Comparison of ENCODE assay signal across 29 cellular contexts in genomic region chr2:57849843-57850242, GRCh38.
"Had no signal": no experiment of that assay in that cellular context is flagged by ENCODE, and none has a peak within 500 bp of the region (broad histone marks: within the 10 kb centered on the region; RNA-seq: fewer than 3 reads in every experiment).

No MANE protein-coding gene starts in this region.

- H3K36me3 Mint-ChIP-seq: activated CD4-positive, alpha-beta memory T cell treated with anti-CD3 and anti-CD28 coated beads for 36 hours; activated CD8-positive, alpha-beta memory T cell treated with anti-CD3 and anti-CD28 coated beads, Interleukin-2, amount 10 ng/mL, durations not matched to agents 7 days and 5 days; activated naive CD4-positive, alpha-beta T cell treated with anti-CD3 and anti-CD28 coated beads, Interleukin-2, amount 10 ng/mL, durations not matched to agents 7 days and 5 days; activated naive CD8-positive, alpha-beta T cell treated with anti-CD3 and anti-CD28 coated beads, Interleukin-2, amount 10 ng/mL, durations not matched to agents 7 days and 5 days; brain had no signal

- FAIRE-seq: colon had no signal

- H3K4me3 ChIP-seq: ascending aorta, breast epithelium, cardiac muscle cell, esophagus muscularis mucosa, gastroesophageal sphincter had no signal

- H3K4me3 Mint-ChIP-seq: activated CD4-positive, alpha-beta memory T cell treated with anti-CD3 and anti-CD28 coated beads for 36 hours; activated CD4-positive, alpha-beta T cell treated with anti-CD3 and anti-CD28 coated beads for 36 hours; activated CD4-positive, alpha-beta T cell treated with anti-CD3 and anti-CD28 coated beads, Interleukin-2, amount 10 ng/mL, durations not matched to agents 24 days and 14 days; activated CD8-positive, alpha-beta memory T cell treated with anti-CD3 and anti-CD28 coated beads, Interleukin-2, amount 10 ng/mL, durations not matched to agents 7 days and 5 days; activated CD8-positive, alpha-beta T cell treated with anti-CD3 and anti-CD28 coated beads, Interleukin-2, amount 10 ng/mL, durations not matched to agents 7 days and 5 days; activated naive CD4-positive, alpha-beta T cell treated with anti-CD3 and anti-CD28 coated beads, Interleukin-2, amount 10 ng/mL, durations not matched to agents 7 days and 5 days; activated naive CD8-positive, alpha-beta T cell treated with anti-CD3 and anti-CD28 coated beads, Interleukin-2, amount 10 ng/mL, durations not matched to agents 7 days and 5 days; activated T-cell treated with anti-CD3 and anti-CD28 coated beads, Interleukin-2, amount 50 U/mL, for 72 hours; brain; central memory CD8-positive, alpha-beta T cell; effector memory CD8-positive, alpha-beta T cell had no signal

- H3K9me3 Mint-ChIP-seq: activated CD4-positive, alpha-beta T cell treated with anti-CD3 and anti-CD28 coated beads, Interleukin-2, amount 10 ng/mL, durations not matched to agents 24 days and 14 days; activated naive CD4-positive, alpha-beta T cell treated with anti-CD3 and anti-CD28 coated beads, Interleukin-2, amount 10 ng/mL, durations not matched to agents 7 days and 5 days; activated naive CD8-positive, alpha-beta T cell treated with anti-CD3 and anti-CD28 coated beads, Interleukin-2, amount 10 ng/mL, durations not matched to agents 7 days and 5 days; central memory CD8-positive, alpha-beta T cell; effector memory CD8-positive, alpha-beta T cell had no signal

- H3K27ac ChIP-seq: ascending aorta, breast epithelium, cardiac muscle cell, esophagus muscularis mucosa, foreskin keratinocyte, gastroesophageal sphincter had no signal

- H3K4me1 ChIP-seq: ascending aorta, breast epithelium, esophagus muscularis mucosa, foreskin keratinocyte, gastroesophageal sphincter had no signal

- H3K27me3 ChIP-seq: ascending aorta, breast epithelium, cardiac muscle cell, esophagus muscularis mucosa, foreskin keratinocyte, gastroesophageal sphincter had no signal

- H3K27ac Mint-ChIP-seq: activated CD4-positive, alpha-beta memory T cell treated with anti-CD3 and anti-CD28 coated beads for 36 hours; activated CD4-positive, alpha-beta T cell treated with anti-CD3 and anti-CD28 coated beads for 36 hours; activated CD4-positive, alpha-beta T cell treated with anti-CD3 and anti-CD28 coated beads, Interleukin-2, amount 10 ng/mL, durations not matched to agents 24 days and 14 days; activated CD8-positive, alpha-beta memory T cell treated with anti-CD3 and anti-CD28 coated beads, Interleukin-2, amount 10 ng/mL, durations not matched to agents 7 days and 5 days; activated CD8-positive, alpha-beta T cell treated with anti-CD3 and anti-CD28 coated beads, Interleukin-2, amount 10 ng/mL, durations not matched to agents 7 days and 5 days; activated naive CD4-positive, alpha-beta T cell treated with anti-CD3 and anti-CD28 coated beads, Interleukin-2, amount 10 ng/mL, durations not matched to agents 7 days and 5 days; activated naive CD4-positive, alpha-beta T cell treated with anti-CD3 and anti-CD28 coated beads, Interleukin-2, amount 50 U/mL, for 72 hours; activated naive CD8-positive, alpha-beta T cell treated with anti-CD3 and anti-CD28 coated beads, Interleukin-2, amount 10 ng/mL, durations not matched to agents 7 days and 5 days; activated T-cell treated with anti-CD3 and anti-CD28 coated beads, Interleukin-2, amount 50 U/mL, for 72 hours; brain; effector memory CD8-positive, alpha-beta T cell had no signal

- H3K9me3 ChIP-seq: ascending aorta, breast epithelium, esophagus muscularis mucosa had no signal

- H3K36me3 ChIP-seq: ascending aorta, breast epithelium, cardiac muscle cell, esophagus muscularis mucosa, gastroesophageal sphincter had no signal

- DNase-seq: activated CD4-positive, alpha-beta memory T cell treated with anti-CD3 and anti-CD28 coated beads for 36 hours; activated CD4-positive, alpha-beta T cell treated with anti-CD3 and anti-CD28 coated beads for 36 hours; activated CD4-positive, alpha-beta T cell treated with anti-CD3 and anti-CD28 coated beads, Interleukin-2, amount 10 ng/mL, durations not matched to agents 24 days and 14 days; activated CD4-positive, CD25-positive, alpha-beta regulatory T cell; activated CD4-positive, CD25-positive, alpha-beta regulatory T cell treated with anti-CD3 and anti-CD28 coated beads, Interleukin-2, amount 50 U/mL, for 72 hours; activated CD8-positive, alpha-beta memory T cell treated with anti-CD3 and anti-CD28 coated beads, Interleukin-2, amount 10 ng/mL, durations not matched to agents 7 days and 5 days; activated CD8-positive, alpha-beta memory T cell treated with anti-CD3 and anti-CD28 coated beads, Interleukin-2, amount 50 U/mL, for 4 hours; activated CD8-positive, alpha-beta T cell treated with anti-CD3 and anti-CD28 coated beads, Interleukin-2, amount 10 ng/mL, durations not matched to agents 7 days and 5 days; activated naive CD4-positive, alpha-beta T cell; activated naive CD4-positive, alpha-beta T cell treated with anti-CD3 and anti-CD28 coated beads, Interleukin-2, amount 10 ng/mL, durations not matched to agents 7 days and 5 days; activated naive CD8-positive, alpha-beta T cell treated with anti-CD3 and anti-CD28 coated beads, Interleukin-2, amount 10 ng/mL, durations not matched to agents 7 days and 5 days; activated T-cell treated with anti-CD3 and anti-CD28 coated beads, Interleukin-2, amount 50 U/mL, for 1 hour; activated T-cell treated with anti-CD3 and anti-CD28 coated beads, Interleukin-2, amount 50 U/mL, for 72 hours; cortex of kidney; dermis blood vessel endothelial cell; effector CD4-positive, alpha-beta T cell; effector memory CD8-positive, alpha-beta T cell; erythroblast; foreskin keratinocyte; T-helper 2 cell had no signal

- H3K27me3 Mint-ChIP-seq: activated CD4-positive, alpha-beta memory T cell treated with anti-CD3 and anti-CD28 coated beads for 36 hours; activated CD4-positive, alpha-beta T cell treated with anti-CD3 and anti-CD28 coated beads for 36 hours; activated CD4-positive, alpha-beta T cell treated with anti-CD3 and anti-CD28 coated beads, Interleukin-2, amount 10 ng/mL, durations not matched to agents 24 days and 14 days; activated naive CD4-positive, alpha-beta T cell treated with anti-CD3 and anti-CD28 coated beads, Interleukin-2, amount 10 ng/mL, durations not matched to agents 7 days and 5 days; activated naive CD8-positive, alpha-beta T cell treated with anti-CD3 and anti-CD28 coated beads, Interleukin-2, amount 10 ng/mL, durations not matched to agents 7 days and 5 days; brain; central memory CD8-positive, alpha-beta T cell; effector memory CD8-positive, alpha-beta T cell had no signal

- ATAC-seq: activated CD4-positive, alpha-beta T cell treated with anti-CD3 and anti-CD28 coated beads for 36 hours; activated CD8-positive, alpha-beta memory T cell treated with anti-CD3 and anti-CD28 coated beads, Interleukin-2, amount 10 ng/mL, durations not matched to agents 7 days and 5 days; activated CD8-positive, alpha-beta T cell treated with anti-CD3 and anti-CD28 coated beads, Interleukin-2, amount 10 ng/mL, durations not matched to agents 7 days and 5 days; activated naive CD4-positive, alpha-beta T cell treated with anti-CD3 and anti-CD28 coated beads, Interleukin-2, amount 50 U/mL, for 72 hours; activated T-cell treated with anti-CD3 and anti-CD28 coated beads, Interleukin-2, amount 50 U/mL, for 72 hours; effector memory CD8-positive, alpha-beta T cell; foreskin keratinocyte; gastroesophageal sphincter had no signal

- H3K4me1 Mint-ChIP-seq: activated CD4-positive, alpha-beta T cell treated with anti-CD3 and anti-CD28 coated beads for 36 hours; activated CD4-positive, alpha-beta T cell treated with anti-CD3 and anti-CD28 coated beads, Interleukin-2, amount 10 ng/mL, durations not matched to agents 24 days and 14 days; activated CD8-positive, alpha-beta memory T cell treated with anti-CD3 and anti-CD28 coated beads, Interleukin-2, amount 10 ng/mL, durations not matched to agents 7 days and 5 days; activated naive CD4-positive, alpha-beta T cell treated with anti-CD3 and anti-CD28 coated beads, Interleukin-2, amount 10 ng/mL, durations not matched to agents 7 days and 5 days; activated naive CD8-positive, alpha-beta T cell treated with anti-CD3 and anti-CD28 coated beads, Interleukin-2, amount 10 ng/mL, durations not matched to agents 7 days and 5 days; brain; central memory CD8-positive, alpha-beta T cell had no signal
